23 cellular contexts compared by ENCODE assay signal in genomic region chr6:156378853-156379252, GRCh38.
DNase-seq lines count a peak whose midpoint lies in the region; ATAC-seq and TF ChIP-seq lines count a peak whose summit lies in the region.
"Had no signal": no experiment of that assay in that cellular context is flagged by ENCODE, and none has a peak within 500 bp of the region (broad histone marks: within the 10 kb centered on the region; RNA-seq: fewer than 3 reads in every experiment).

No MANE protein-coding gene starts in this region.

- no peak overlapping the region for H3K27ac Mint-ChIP-seq in stimulated activated naive CD8-positive, alpha-beta T cell treated with anti-CD3 and anti-CD28 coated beads, Interleukin-15, amount 100 ng/mL, for 72 hours
- no peak overlapping the region for H3K27ac Mint-ChIP-seq in immature natural killer cell
- H3K27ac Mint-ChIP-seq: activated naive CD8-positive, alpha-beta T cell treated with anti-CD3 and anti-CD28 coated beads for 36 hours had no signal

- no peaks in the 10 kb centered on the region for H3K9me3 Mint-ChIP-seq in stimulated activated naive CD8-positive, alpha-beta T cell treated with anti-CD3 and anti-CD28 coated beads, Interleukin-15, amount 100 ng/mL, for 72 hours
- H3K9me3 Mint-ChIP-seq in immature natural killer cell: no peaks in the 10 kb centered on the region
- H3K9me3 Mint-ChIP-seq: activated naive CD8-positive, alpha-beta T cell treated with anti-CD3 and anti-CD28 coated beads for 36 hours had no signal

- 91% methylated on average over 1 of the region's 1 CpG for WGBS in hepatocyte (ENCODE audit: low lambda C conversion rate, missing lambda C conversion rate)

- DNase-seq in stimulated activated naive CD8-positive, alpha-beta T cell treated with anti-CD3 and anti-CD28 coated beads, Interleukin-15, amount 100 ng/mL, for 72 hours: no peak
- DNase-seq in stimulated activated naive CD8-positive, alpha-beta T cell treated with anti-CD3 and anti-CD28 coated beads, Interleukin-15, Interleukin-2, amounts not matched to agents 100 U/mL and 50 U/mL, for 24 hours: no peak
- DNase-seq in Panc1 (ENCODE audit: low read depth, low spot score) (no peak), hepatocyte (ENCODE audit: low spot score) (no peak), immature natural killer cell (no peak), DMS114 treated with DMSO at 0.1 percent for 48 hours (lab: John Stamatoyannopoulos, UW; ENCODE audit: unreplicated experiment) (no peak), left ventricle myocardium inferior (no peak)
- DNase-seq: activated naive CD8-positive, alpha-beta T cell treated with anti-CD3 and anti-CD28 coated beads for 36 hours; BE2C; body of pancreas; MG63; NCI-H1436 treated with DMSO at 0.1 percent for 48 hours; NCI-H2171 treated with DMSO at 0.1 percent for 48 hours; NCI-H69; OCI-M1; ovary; T-helper 9 cell had no signal

- peaks cover 18% of the 10 kb centered on the region for H3K4me1 ChIP-seq in Panc1 (ENCODE audit: control insufficient read depth, insufficient read depth, low read length)
- H3K4me1 ChIP-seq in hepatocyte (ENCODE audit: insufficient read depth): peaks cover 10% of the 10 kb centered on the region
- no peaks in the 10 kb centered on the region for H3K4me1 ChIP-seq in left ventricle myocardium inferior
- H3K4me1 ChIP-seq: body of pancreas, tibial nerve had no signal

- POLR2A ChIA-PET in Panc1 (lab: Charles Lee): no interaction called here

- H3K27me3 Mint-ChIP-seq in stimulated activated naive CD8-positive, alpha-beta T cell treated with anti-CD3 and anti-CD28 coated beads, Interleukin-15, amount 100 ng/mL, for 72 hours: no peaks in the 10 kb centered on the region
- peaks cover 4 to 8% (median 8%) of the 10 kb centered on the region in 3 donors for H3K27me3 Mint-ChIP-seq in immature natural killer cell (ENCODE audit: low read depth in 3 of 3)
- H3K27me3 Mint-ChIP-seq: activated naive CD8-positive, alpha-beta T cell treated with anti-CD3 and anti-CD28 coated beads for 36 hours had no signal

- H3K4me3 ChIP-seq in Panc1 (ENCODE audit: low read depth in 2 of 2, low read length in 2 of 2) (no peak overlapping the region), hepatocyte (no peak overlapping the region), left ventricle myocardium inferior (no peak overlapping the region)
- H3K4me3 ChIP-seq: body of pancreas, HAP-1, MG63, ovary, tibial nerve had no signal

- TF ChIP-seq CTCF in Panc1 (IDR thresholded peaks at IDR 0.05) (peak; percentile 30), hepatocyte (IDR thresholded peaks at IDR 0.05; ENCODE audit: poor library complexity) (no peak), left ventricle myocardium inferior (IDR thresholded peaks at IDR 0.05; ENCODE audit: borderline replicate concordance) (no peak)

- no peak overlapping the region for H3K4me2 ChIP-seq in hepatocyte

- H3K27ac ChIP-seq in Panc1 (ENCODE audit: low read length): peak overlapping the region; percentile 97
- peak overlapping the region; percentile 69 for H3K27ac ChIP-seq in hepatocyte
- H3K27ac ChIP-seq in left ventricle myocardium inferior (replicated peaks): no peak overlapping the region
- H3K27ac ChIP-seq: body of pancreas, ovary, tibial nerve had no signal

- BruUV-seq in Panc1 (replicated peaks; lab: Mats Ljungman, UMichigan): no TSS peak

- peak; percentile 59 for ATAC-seq in stimulated activated naive CD8-positive, alpha-beta T cell treated with anti-CD3 and anti-CD28 coated beads, Interleukin-15, amount 100 ng/mL, for 72 hours
- ATAC-seq in stimulated activated naive CD8-positive, alpha-beta T cell treated with anti-CD3 and anti-CD28 coated beads, Interleukin-15, Interleukin-2, amounts not matched to agents 100 U/mL and 50 U/mL, for 24 hours: no peak
- no peak for ATAC-seq in Panc1
- ATAC-seq in GM21619 (IDR thresholded peaks at IDR 0.05; ENCODE audit: unreplicated experiment): no peak
- ATAC-seq: activated CD4-positive, CD25-positive, alpha-beta regulatory T cell treated with anti-CD3 and anti-CD28 coated beads, Interleukin-2, amount 50 U/mL, for 24 hours; body of pancreas; HepG2; sciatic nerve had no signal

- intact Hi-C loops in Panc1 (cut with micrococcal nuclease; ENCODE audit: unreplicated experiment) (no loop called here), left ventricle myocardium inferior (cut with micrococcal nuclease) (no loop called here)

- no peaks in the 10 kb centered on the region for H3K79me2 ChIP-seq in hepatocyte

- no peaks in the 10 kb centered on the region for H3K9me2 ChIP-seq in hepatocyte (replicated peaks; ENCODE audit: insufficient read depth)

- H3K9me3 ChIP-seq in Panc1 (ENCODE audit: control insufficient read depth, insufficient read depth, low read depth, low read length) (no peaks in the 10 kb centered on the region), hepatocyte (ENCODE audit: low read depth) (no peaks in the 10 kb centered on the region), left ventricle myocardium inferior (replicated peaks) (no peaks in the 10 kb centered on the region)
- H3K9me3 ChIP-seq: BE2C, body of pancreas, HAP-1, MG63, ovary, tibial nerve had no signal

- CTCF ChIA-PET in Panc1 (lab: Charles Lee): no interaction called here

- in situ Hi-C loops in Panc1 (cut with HindIII; ENCODE audit: low pct_unique_long_range_greater_than_20kb, low sequenced_read_pairs): no loop called here

- H4K20me1 ChIP-seq in hepatocyte (ENCODE audit: insufficient read depth, poor library complexity, severe bottlenecking): no peaks in the 10 kb centered on the region

- no peaks in the 10 kb centered on the region for H3K4me1 Mint-ChIP-seq in stimulated activated naive CD8-positive, alpha-beta T cell treated with anti-CD3 and anti-CD28 coated beads, Interleukin-15, amount 100 ng/mL, for 72 hours
- H3K4me1 Mint-ChIP-seq in immature natural killer cell: no peaks in the 10 kb centered on the region

- no peaks in the 10 kb centered on the region for H3K36me3 Mint-ChIP-seq in immature natural killer cell
- H3K36me3 Mint-ChIP-seq: activated naive CD8-positive, alpha-beta T cell treated with anti-CD3 and anti-CD28 coated beads for 36 hours had no signal

- no peak overlapping the region for H3K4me3 Mint-ChIP-seq in stimulated activated naive CD8-positive, alpha-beta T cell treated with anti-CD3 and anti-CD28 coated beads, Interleukin-15, amount 100 ng/mL, for 72 hours
- H3K4me3 Mint-ChIP-seq in immature natural killer cell: no peak overlapping the region
- H3K4me3 Mint-ChIP-seq: activated naive CD8-positive, alpha-beta T cell treated with anti-CD3 and anti-CD28 coated beads for 36 hours had no signal

- H3K27me3 ChIP-seq in Panc1 (ENCODE audit: control insufficient read depth, insufficient read depth, low read length) (no peaks in the 10 kb centered on the region), hepatocyte (no peaks in the 10 kb centered on the region), left ventricle myocardium inferior (ENCODE audit: low read depth) (no peaks in the 10 kb centered on the region)
- H3K27me3 ChIP-seq: BE2C, body of pancreas, MG63, ovary, tibial nerve had no signal

- no peak overlapping the region for H2AFZ ChIP-seq in hepatocyte

- no peaks in the 10 kb centered on the region for H3K36me3 ChIP-seq in Panc1 (ENCODE audit: control insufficient read depth, insufficient read depth, low read length)
- no peaks in the 10 kb centered on the region for H3K36me3 ChIP-seq in hepatocyte (replicated peaks; ENCODE audit: insufficient read depth, low read depth)
- H3K36me3 ChIP-seq in left ventricle myocardium inferior: no peaks in the 10 kb centered on the region
- H3K36me3 ChIP-seq: BE2C, HAP-1, MG63, ovary, tibial nerve had no signal
